In genomic region chr5:59652449-59652848, GRCh38 we compare ENCODE assay signal across 24 cellular contexts.
"Had no signal": no experiment of that assay in that cellular context is flagged by ENCODE, and none has a peak within 500 bp of the region (broad histone marks: within the 10 kb centered on the region; RNA-seq: fewer than 3 reads in every experiment).

No MANE protein-coding gene starts in this region.

- DNase-seq: dermis blood vessel endothelial cell; dorsolateral prefrontal cortex; effector CD4-positive, alpha-beta T cell; effector memory CD4-positive, alpha-beta T cell; foreskin keratinocyte; heart left ventricle; hypothalamus; immature natural killer cell; islet precursor cell; kidney; kidney glomerular epithelial cell; left colon; left ventricle myocardium superior; lower lobe of right lung; mesenchymal stem cell; naive B cell; naive thymus-derived CD8-positive, alpha-beta T cell had no signal

- H3K9me3 ChIP-seq: esophagus muscularis mucosa, gastroesophageal sphincter, heart left ventricle, lower lobe of right lung, mucosa of descending colon had no signal

- H3K27ac ChIP-seq: coronary artery, dorsolateral prefrontal cortex, esophagus muscularis mucosa, foreskin keratinocyte, gastroesophageal sphincter, heart left ventricle, hepatocyte, lower lobe of right lung had no signal

- H3K4me3 ChIP-seq: coronary artery, dorsolateral prefrontal cortex, esophagus muscularis mucosa, gastroesophageal sphincter, heart left ventricle, hepatocyte, lower lobe of right lung, mucosa of descending colon had no signal

- H3K79me2 ChIP-seq: hepatocyte had no signal

- H3K36me3 ChIP-seq: esophagus muscularis mucosa, gastroesophageal sphincter, heart left ventricle, lower lobe of right lung had no signal

- FAIRE-seq: endothelial cell of umbilical vein, kidney had no signal

- H3K27me3 ChIP-seq: dorsolateral prefrontal cortex, esophagus muscularis mucosa, foreskin keratinocyte, gastroesophageal sphincter, heart left ventricle, hepatocyte had no signal

- H3K4me2 ChIP-seq: hepatocyte had no signal

- H2AFZ ChIP-seq: hepatocyte had no signal

- H3K4me1 ChIP-seq: gastroesophageal sphincter, lower lobe of right lung had no signal

- ATAC-seq: foreskin keratinocyte; gastroesophageal sphincter; heart left ventricle; left lobe of liver; left ventricle myocardium superior; naive thymus-derived CD8-positive, alpha-beta T cell had no signal
